25 cellular contexts compared by ENCODE assay signal in genomic region chr20:37421060-37421639, GRCh38.
A peak's percentile ranks its signal among the peaks of the same experiment; 100 is the strongest.
DNase-seq lines count a peak whose midpoint lies in the region; ATAC-seq, FAIRE-seq and TF ChIP-seq lines count a peak whose summit lies in the region.
"Had no signal": no experiment of that assay in that cellular context is flagged by ENCODE, and none has a peak within 500 bp of the region (broad histone marks: within the 10 kb centered on the region; RNA-seq: fewer than 3 reads in every experiment).

No MANE protein-coding gene starts in this region.

- H3K4me3 Mint-ChIP-seq in GM23338 (no peak overlapping the region), glutamatergic neuron (ENCODE audit: unreplicated experiment) (peak overlapping the region; percentile 67), HFFc6 (no peak overlapping the region)
- H3K4me3 Mint-ChIP-seq: CD4-positive, alpha-beta memory T cell had no signal

- H4K20me1 ChIP-seq in GM23338 (replicated peaks; ENCODE audit: insufficient read depth) (no peaks in the 10 kb centered on the region), osteoblast (ENCODE audit: insufficient read depth, low read length) (no peaks in the 10 kb centered on the region)

- H2AFZ ChIP-seq in GM23338 (peak overlapping the region; percentile 18; the same call in 1 of the 2 replicates), osteoblast (ENCODE audit: low read length) (no peak overlapping the region)
- H2AFZ ChIP-seq: GM23248 had no signal

- peaks cover 16% of the 10 kb centered on the region for H3K27me3 Mint-ChIP-seq in GM23338 (ENCODE audit: insufficient read depth, low read depth, poor library complexity)
- peaks cover 17% of the 10 kb centered on the region for H3K27me3 Mint-ChIP-seq in glutamatergic neuron (ENCODE audit: unreplicated experiment)
- peaks cover 32% of the 10 kb centered on the region for H3K27me3 Mint-ChIP-seq in HFFc6 (ENCODE audit: insufficient read depth)

- H3K27ac Mint-ChIP-seq in GM23338 (peak overlapping the region; percentile 33; the same call in 1 of the 2 replicates), glutamatergic neuron (ENCODE audit: unreplicated experiment) (peak overlapping the region; percentile 41), HFFc6 (no peak overlapping the region)
- no peak overlapping the region for H3K27ac Mint-ChIP-seq in activated naive CD4-positive, alpha-beta T cell treated with anti-CD3 and anti-CD28 coated beads, Interleukin-2, amount 50 U/mL, for 72 hours

- H3K27me3 ChIP-seq in GM23338 (ENCODE audit: insufficient read depth) (no peaks in the 10 kb centered on the region), osteoblast (ENCODE audit: insufficient read depth, low read length) (peaks cover 77% of the 10 kb centered on the region), lower lobe of right lung (ENCODE audit: low read depth) (peaks cover 30% of the 10 kb centered on the region)

- H3K9me2 ChIP-seq in GM23338 (ENCODE audit: insufficient read depth): no peaks in the 10 kb centered on the region

- H3K4me2 ChIP-seq in GM23338 (no peak overlapping the region), osteoblast (ENCODE audit: insufficient read depth, low read length) (no peak overlapping the region)

- H3K4me1 Mint-ChIP-seq in GM23338 (peaks cover 39% of the 10 kb centered on the region), glutamatergic neuron (ENCODE audit: low read depth, unreplicated experiment) (peaks cover 39% of the 10 kb centered on the region), HFFc6 (ENCODE audit: low read depth) (no peaks in the 10 kb centered on the region)

- H3K4me1 ChIP-seq in GM23338 (ENCODE audit: insufficient read depth) (peaks cover 14% of the 10 kb centered on the region), osteoblast (ENCODE audit: insufficient read depth, low read length) (no peaks in the 10 kb centered on the region), lower lobe of right lung (no peaks in the 10 kb centered on the region)

- ATAC-seq in GM23338: no peak
- ATAC-seq in activated naive CD4-positive, alpha-beta T cell treated with anti-CD3 and anti-CD28 coated beads, Interleukin-2, amount 50 U/mL, for 72 hours: no peak
- ATAC-seq in lower lobe of right lung: no peak

- H3K27ac ChIP-seq in GM23338 (ENCODE audit: low read depth) (no peak overlapping the region), angular gyrus (ENCODE audit: low read depth, low read length) (peak overlapping the region; percentile 53), osteoblast (ENCODE audit: low read depth, low read length) (no peak overlapping the region), lower lobe of right lung (no peak overlapping the region)
- H3K27ac ChIP-seq: GM23248 had no signal

- no peaks in the 10 kb centered on the region for H3K79me2 ChIP-seq in GM23338 (replicated peaks; ENCODE audit: insufficient read depth)
- no peaks in the 10 kb centered on the region for H3K79me2 ChIP-seq in osteoblast (ENCODE audit: insufficient read depth, low read length)

- TF ChIP-seq CTCF in GM23338 (conservative IDR thresholded peaks at IDR 0.05; ENCODE audit: low read depth in 2 of 2) (no peak), glutamatergic neuron (IDR thresholded peaks at IDR 0.05; ENCODE audit: partially characterized antibody, unreplicated experiment) (no peak), osteoblast (IDR thresholded peaks at IDR 0.05; ENCODE audit: extremely low read depth, low read depth, low read length) (no peak), HFFc6 (IDR thresholded peaks at IDR 0.05) (no peak), lower lobe of right lung (IDR thresholded peaks at IDR 0.05) (no peak)

- H3K9me3 ChIP-seq in osteoblast (ENCODE audit: low read depth, low read length) (no peaks in the 10 kb centered on the region), lower lobe of right lung (no peaks in the 10 kb centered on the region)
- H3K9me3 ChIP-seq: MG63 had no signal

- no peaks in the 10 kb centered on the region for H3K9me3 Mint-ChIP-seq in GM23338
- H3K9me3 Mint-ChIP-seq in glutamatergic neuron (ENCODE audit: unreplicated experiment): peaks cover 14% of the 10 kb centered on the region
- H3K9me3 Mint-ChIP-seq in HFFc6: no peaks in the 10 kb centered on the region
- no peaks in the 10 kb centered on the region for H3K9me3 Mint-ChIP-seq in activated naive CD4-positive, alpha-beta T cell treated with anti-CD3 and anti-CD28 coated beads, Interleukin-2, amount 50 U/mL, for 72 hours

- intact Hi-C loops in lower lobe of right lung (cut with DNase I): no loop called here

- H3K36me3 ChIP-seq in GM23338 (ENCODE audit: insufficient read depth) (no peaks in the 10 kb centered on the region), osteoblast (ENCODE audit: insufficient read depth, low read length) (no peaks in the 10 kb centered on the region), lower lobe of right lung (no peaks in the 10 kb centered on the region)
- H3K36me3 ChIP-seq: MG63 had no signal

- H3K36me3 Mint-ChIP-seq in GM23338 (ENCODE audit: low read depth) (no peaks in the 10 kb centered on the region; the same call in 2 of the 3 replicates), glutamatergic neuron (ENCODE audit: unreplicated experiment) (no peaks in the 10 kb centered on the region), HFFc6 (ENCODE audit: low read depth) (no peaks in the 10 kb centered on the region)
- H3K36me3 Mint-ChIP-seq in activated naive CD4-positive, alpha-beta T cell treated with anti-CD3 and anti-CD28 coated beads, Interleukin-2, amount 50 U/mL, for 72 hours: no peaks in the 10 kb centered on the region
- H3K36me3 Mint-ChIP-seq: CD4-positive, alpha-beta memory T cell had no signal

- no peaks in the 10 kb centered on the region; the same call in 1 of the 2 replicates for H3F3A ChIP-seq in GM23338 (replicated peaks; ENCODE audit: low read depth)

- FAIRE-seq in frontal cortex (lab: Jason Lieb, UNC): no peak
- FAIRE-seq: A204.1, GM18507 had no signal

- DNase-seq in GM23338 (ENCODE audit: low spot score) (no peak), glutamatergic neuron (no peak), osteoblast (ENCODE audit: insufficient read length, low spot score, missing footprints) (peak; percentile 61), HFFc6 (no peak), lower lobe of right lung (no peak), frontal cortex (ENCODE audit: low spot score in 2 of 2) (no peak)
- DNase-seq in activated naive CD4-positive, alpha-beta T cell treated with anti-CD3 and anti-CD28 coated beads, Interleukin-2, amount 50 U/mL, for 72 hours (ENCODE audit: low spot score in 2 of 2): no peak
- DNase-seq: C1 segment of cervical spinal cord; CD4-positive, alpha-beta memory T cell; COR-L47; DMS53; GM23248; HCEC 1CT; IMR-90; KG1; MG63; NCI-H1105 treated with DMSO at 0.1 percent for 48 hours; NCI-H2029; NCI-H446 treated with DMSO at 0.1 percent for 48 hours; NCI-H526 treated with DMSO at 0.1 percent for 48 hours; RPMI8226; SHP77 had no signal

- H3K4me3 ChIP-seq in GM23338 (no peak overlapping the region), osteoblast (ENCODE audit: insufficient read depth, low read length) (no peak overlapping the region), lower lobe of right lung (no peak overlapping the region)
- H3K4me3 ChIP-seq: GM23248, MG63 had no signal

TF ChIP-seq in GM23338, 12 proteins besides CTCF, POLR2A, EP300 and RAD21:
- TF ChIP-seq, protein P1, sequence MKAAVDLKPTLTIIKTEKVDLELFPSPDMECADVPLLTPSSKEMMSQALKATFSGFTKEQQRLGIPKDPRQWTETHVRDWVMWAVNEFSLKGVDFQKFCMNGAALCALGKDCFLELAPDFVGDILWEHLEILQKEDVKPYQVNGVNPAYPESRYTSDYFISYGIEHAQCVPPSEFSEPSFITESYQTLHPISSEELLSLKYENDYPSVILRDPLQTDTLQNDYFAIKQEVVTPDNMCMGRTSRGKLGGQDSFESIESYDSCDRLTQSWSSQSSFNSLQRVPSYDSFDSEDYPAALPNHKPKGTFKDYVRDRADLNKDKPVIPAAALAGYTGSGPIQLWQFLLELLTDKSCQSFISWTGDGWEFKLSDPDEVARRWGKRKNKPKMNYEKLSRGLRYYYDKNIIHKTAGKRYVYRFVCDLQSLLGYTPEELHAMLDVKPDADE (IDR thresholded peaks at IDR 0.05): no peak
- TF ChIP-seq JUNB (IDR thresholded peaks at IDR 0.05; ENCODE audit: unreplicated experiment): no peak
- TF ChIP-seq ZNF331 (CRISPR knock-in tag; IDR thresholded peaks at IDR 0.05; ENCODE audit: low read depth): no peak
- TF ChIP-seq EZH2phosphoT487 (IDR thresholded peaks at IDR 0.05; ENCODE audit: unreplicated experiment): no peak
- TF ChIP-seq, protein P2, sequence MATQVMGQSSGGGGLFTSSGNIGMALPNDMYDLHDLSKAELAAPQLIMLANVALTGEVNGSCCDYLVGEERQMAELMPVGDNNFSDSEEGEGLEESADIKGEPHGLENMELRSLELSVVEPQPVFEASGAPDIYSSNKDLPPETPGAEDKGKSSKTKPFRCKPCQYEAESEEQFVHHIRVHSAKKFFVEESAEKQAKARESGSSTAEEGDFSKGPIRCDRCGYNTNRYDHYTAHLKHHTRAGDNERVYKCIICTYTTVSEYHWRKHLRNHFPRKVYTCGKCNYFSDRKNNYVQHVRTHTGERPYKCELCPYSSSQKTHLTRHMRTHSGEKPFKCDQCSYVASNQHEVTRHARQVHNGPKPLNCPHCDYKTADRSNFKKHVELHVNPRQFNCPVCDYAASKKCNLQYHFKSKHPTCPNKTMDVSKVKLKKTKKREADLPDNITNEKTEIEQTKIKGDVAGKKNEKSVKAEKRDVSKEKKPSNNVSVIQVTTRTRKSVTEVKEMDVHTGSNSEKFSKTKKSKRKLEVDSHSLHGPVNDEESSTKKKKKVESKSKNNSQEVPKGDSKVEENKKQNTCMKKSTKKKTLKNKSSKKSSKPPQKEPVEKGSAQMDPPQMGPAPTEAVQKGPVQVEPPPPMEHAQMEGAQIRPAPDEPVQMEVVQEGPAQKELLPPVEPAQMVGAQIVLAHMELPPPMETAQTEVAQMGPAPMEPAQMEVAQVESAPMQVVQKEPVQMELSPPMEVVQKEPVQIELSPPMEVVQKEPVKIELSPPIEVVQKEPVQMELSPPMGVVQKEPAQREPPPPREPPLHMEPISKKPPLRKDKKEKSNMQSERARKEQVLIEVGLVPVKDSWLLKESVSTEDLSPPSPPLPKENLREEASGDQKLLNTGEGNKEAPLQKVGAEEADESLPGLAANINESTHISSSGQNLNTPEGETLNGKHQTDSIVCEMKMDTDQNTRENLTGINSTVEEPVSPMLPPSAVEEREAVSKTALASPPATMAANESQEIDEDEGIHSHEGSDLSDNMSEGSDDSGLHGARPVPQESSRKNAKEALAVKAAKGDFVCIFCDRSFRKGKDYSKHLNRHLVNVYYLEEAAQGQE (IDR thresholded peaks at IDR 0.05; ENCODE audit: unreplicated experiment): no peak
- TF ChIP-seq EZH2 (IDR thresholded peaks at IDR 0.05; ENCODE audit: low read depth, unreplicated experiment): no peak
- TF ChIP-seq POLR2AphosphoS5 (IDR thresholded peaks at IDR 0.05; ENCODE audit: low read depth): no peak
- TF ChIP-seq ZNF114 (CRISPR knock-in tag; IDR thresholded peaks at IDR 0.05): no peak

Comparison
In these comparisons a context has a peak if more than half of its experiments do, and no peak if none do; other contexts are left out.
1. H3K27ac Mint-ChIP-seq: peak in GM23338 (single experiment) and glutamatergic neuron (single experiment); none in HFFc6 (single experiment) and activated naive CD4-positive, alpha-beta T cell treated with anti-CD3 and anti-CD28 coated beads, Interleukin-2, amount 50 U/mL, for 72 hours (0 of 2).